In genomic region chr17:64148699-64149098, GRCh38 we compare ENCODE assay signal across 10 cellular contexts. TPM values are rescaled to one million over a fixed set of nuclear protein-coding genes. Genes with fewer than 3 reads are reported as not detected.
DNase-seq lines count a peak whose midpoint lies in the region; ATAC-seq, FAIRE-seq and TF ChIP-seq lines count a peak whose summit lies in the region.
"Had no signal": no experiment of that assay in that cellular context is flagged by ENCODE, and none has a peak within 500 bp of the region (broad histone marks: within the 10 kb centered on the region; RNA-seq: fewer than 3 reads in every experiment).

No MANE protein-coding gene starts in this region.

- H3K9me3 Mint-ChIP-seq in brain = no peaks in the 10 kb centered on the region

- 72 to 83% methylated on average over 4 of the region's 4 CpGs for WGBS in pancreas, 2 donors

- ATAC-seq in pancreas (no peak), GM21528 (IDR thresholded peaks at IDR 0.05; ENCODE audit: low FRiP score, unreplicated experiment) (no peak)

- H3K4me3 ChIP-seq in LNCaP clone FGC (ENCODE audit: low read depth, low read length) (no peak overlapping the region), pancreas (no peak overlapping the region)

- intact Hi-C loops in pancreas (cut with DNase I) = loop anchor here in 1 of 3 donors (5.0 kb wide), 1 partner anchor 134 kb away; no protein-coding TSS in a partner anchor

- peak overlapping the region in 4 of 5 experiments; percentile 11 to 87 (median 56) for H3K27ac Mint-ChIP-seq in brain

- peak; percentile 31 for TF ChIP-seq CTCF in LNCaP clone FGC (IDR thresholded peaks at IDR 0.05; ENCODE audit: control insufficient read depth, extremely low read depth, insufficient read depth)
- TF ChIP-seq CTCF in brain (conservative IDR thresholded peaks at IDR 0.05) = no peak
- no peak for TF ChIP-seq CTCF in pancreas (IDR thresholded peaks at IDR 0.05)

- peaks cover 49% of the 10 kb centered on the region for H3K36me3 Mint-ChIP-seq in brain

- peaks cover 0 to 3% (median 0%) of the 10 kb centered on the region in 3 donors for H3K36me3 ChIP-seq in pancreas

- peak overlapping the region in 3 of 5 experiments; percentile 64 to 70 (median 65) for H3K4me3 Mint-ChIP-seq in brain

- H3K9me3 ChIP-seq in pancreas = no peaks in the 10 kb centered on the region

- FAIRE-seq in pancreas (lab: Jason Lieb, UNC) = no peak
- FAIRE-seq: A204.1, islet of Langerhans had no signal

- no peaks in the 10 kb centered on the region for H3K27me3 ChIP-seq in pancreas

- H3K27ac ChIP-seq in pancreas = peak overlapping the region in 3 of 4 donors; percentile 33 to 98 (median 97)

- H3K4me1 Mint-ChIP-seq in brain = peaks cover 36% of the 10 kb centered on the region

- DNase-seq in DMS 273 (lab: John Stamatoyannopoulos, UW; ENCODE audit: unreplicated experiment) (peak; percentile 56), DMS 273 treated with DMSO at 0.1 percent for 48 hours (lab: John Stamatoyannopoulos, UW) (no peak), LNCaP clone FGC (ENCODE audit: low read depth) (no peak), pancreas (no peak), NCI-H1092 treated with DMSO at 0.1 percent for 48 hours (lab: John Stamatoyannopoulos, UW) (no peak)
- no peak for DNase-seq in stimulated activated CD4-positive, alpha-beta T cell treated with anti-CD3 and anti-CD28 coated beads, Interleukin-12 subunit alpha, Interleukin-12 subunit beta, amount 100 ng/mL, for 4 hours

- no peaks in the 10 kb centered on the region for H3K27me3 Mint-ChIP-seq in brain

- peaks cover 40 to 52% (median 45%) of the 10 kb centered on the region in 3 donors for H3K4me1 ChIP-seq in pancreas

RNA-seq across cellular contexts. Expression of gene ERN1, which starts 18.8 kb away (rescaled TPM):
- polyA plus RNA-seq in brain (ENCODE audit: insufficient read depth, low read depth, low replicate concordance) = 2.7 TPM
- 100 to 1,000 TPM in 1 of 6 donors, 10 to 100 TPM in 5; 37.0 to 151 (median 42.9) TPM for total RNA-seq in pancreas
- polyA plus RNA-seq in pancreas = 10 to 100 TPM; 10.4 to 19.8 TPM
